8 cellular contexts compared by ENCODE assay signal in the genomic region with DNA sequence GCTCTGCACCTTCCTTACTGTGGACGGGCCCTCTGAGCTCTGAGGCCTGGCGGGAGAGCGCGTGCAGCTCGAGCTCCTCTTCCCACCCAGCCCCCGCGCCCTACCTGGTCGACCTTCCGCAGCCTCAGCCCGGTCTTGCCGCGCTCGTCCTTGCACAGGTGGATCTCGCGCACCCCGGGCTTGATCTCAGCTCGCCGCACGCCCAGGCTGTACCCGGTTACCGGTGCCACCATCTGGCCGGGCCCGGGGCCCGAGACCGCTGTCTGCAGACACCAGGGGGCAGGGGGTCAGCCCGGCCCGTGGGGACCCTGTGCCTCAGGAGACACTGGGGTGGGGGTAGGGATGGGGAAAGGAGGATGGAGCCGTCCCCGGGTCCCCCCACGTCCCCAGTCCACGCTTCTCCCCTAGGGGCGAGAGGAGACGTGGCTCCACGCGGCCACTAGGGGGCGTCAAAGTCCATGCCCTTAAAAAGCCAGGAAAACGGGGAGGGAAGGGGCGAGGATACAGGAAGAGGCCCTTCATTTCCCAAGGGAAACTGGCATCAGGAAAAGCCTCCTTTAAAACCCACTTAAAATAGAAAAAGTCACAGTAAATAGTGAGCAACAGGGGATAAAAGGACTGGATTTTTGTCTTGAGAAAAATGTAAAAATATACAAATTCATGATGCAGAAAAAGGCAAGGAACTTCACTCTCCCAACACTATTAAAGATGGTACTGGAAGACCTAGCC. TPM values are rescaled to one million over a fixed set of nuclear protein-coding genes. Genes with fewer than 3 reads are reported as not detected.
A peak's percentile ranks its signal among the peaks of the same experiment; 100 is the strongest.
DNase-seq lines count a peak whose midpoint lies in the region; ATAC-seq and TF ChIP-seq lines count a peak whose summit lies in the region.

No MANE protein-coding gene starts in this region.

- no peak for TF ChIP-seq EP300 in stomach (IDR thresholded peaks at IDR 0.05)

- H3K4me1 ChIP-seq in stomach: peaks cover 4 to 13% (median 10%) of the 10 kb centered on the region in 4 donors

- TF ChIP-seq CTCF in fibroblast of the aortic adventitia (IDR thresholded peaks at IDR 0.05; ENCODE audit: insufficient read depth, low read length) (peak; percentile 94), nephron progenitor cell (IDR thresholded peaks at IDR 0.05) (peak; percentile 98), stomach (IDR thresholded peaks at IDR 0.05) (peak in 5 of 7 experiments; percentile 91 to 99 (median 95))

- no peaks in the 10 kb centered on the region for H3K9me3 Mint-ChIP-seq in activated T-helper 17 cell treated with anti-CD3 and anti-CD28 coated beads, Interleukin-2, amount 50 U/mL, for 72 hours
- no peaks in the 10 kb centered on the region for H3K9me3 Mint-ChIP-seq in nephron progenitor cell

- H3K4me1 Mint-ChIP-seq in activated T-helper 17 cell treated with anti-CD3 and anti-CD28 coated beads, Interleukin-2, amount 50 U/mL, for 72 hours: peaks cover 6% of the 10 kb centered on the region
- peaks cover 32% of the 10 kb centered on the region for H3K4me1 Mint-ChIP-seq in nephron progenitor cell

- H3K4me3 ChIP-seq in fibroblast of the aortic adventitia (ENCODE audit: low read depth, low read length): peak overlapping the region; percentile 49
- peak overlapping the region in 3 of 4 donors; percentile 20 to 34 (median 31) for H3K4me3 ChIP-seq in stomach

- peaks cover 0 to 54% (median 28%) of the 10 kb centered on the region in 4 donors for H3K36me3 ChIP-seq in stomach

- H3K27ac ChIP-seq in stomach: peak overlapping the region in 1 of 5 donors; percentile 6

- no peaks in the 10 kb centered on the region for H3K36me3 Mint-ChIP-seq in activated T-helper 17 cell treated with anti-CD3 and anti-CD28 coated beads, Interleukin-2, amount 50 U/mL, for 72 hours (ENCODE audit: low read depth)
- H3K36me3 Mint-ChIP-seq in nephron progenitor cell (ENCODE audit: low read depth): no peaks in the 10 kb centered on the region

- H3K9me3 ChIP-seq in stomach: no peaks in the 10 kb centered on the region

- intact Hi-C loops in stomach (cut with DNase I; ENCODE audit: low total_unique reads): loop anchor here (5.0 kb wide), 1 partner anchor 124 kb away; no protein-coding TSS in a partner anchor

- H3K27me3 Mint-ChIP-seq in activated T-helper 17 cell treated with anti-CD3 and anti-CD28 coated beads, Interleukin-2, amount 50 U/mL, for 72 hours: no peaks in the 10 kb centered on the region
- peaks cover 16% of the 10 kb centered on the region for H3K27me3 Mint-ChIP-seq in nephron progenitor cell (ENCODE audit: low read depth, poor library complexity)

- TF ChIP-seq POLR2A in stomach (IDR thresholded peaks at IDR 0.05): no peak

- H3K4me3 Mint-ChIP-seq in activated T-helper 17 cell treated with anti-CD3 and anti-CD28 coated beads, Interleukin-2, amount 50 U/mL, for 72 hours: no peak overlapping the region
- no peak overlapping the region for H3K4me3 Mint-ChIP-seq in nephron progenitor cell

- ATAC-seq in activated T-helper 17 cell treated with anti-CD3 and anti-CD28 coated beads, Interleukin-2, amount 50 U/mL, for 72 hours (replicated peaks): peak; percentile 77
- no peak for ATAC-seq in HG03571 (IDR thresholded peaks at IDR 0.05; ENCODE audit: unreplicated experiment)

- no peak overlapping the region for H3K27ac Mint-ChIP-seq in activated T-helper 17 cell treated with anti-CD3 and anti-CD28 coated beads, Interleukin-2, amount 50 U/mL, for 72 hours
- H3K27ac Mint-ChIP-seq in nephron progenitor cell: no peak overlapping the region

- no peaks in the 10 kb centered on the region for H3K27me3 ChIP-seq in stomach

- DNase-seq in C1 segment of cervical spinal cord (lab: John Stamatoyannopoulos, UW): peak in 13 of 14 donors; percentile 21 to 79 (median 49)
- DNase-seq in HPDE6-E6E7 (ENCODE audit: extremely low spot score): peak; percentile 64
- peak; percentile 85 for DNase-seq in fibroblast of the aortic adventitia (ENCODE audit: low read depth)
- peak; percentile 85 for DNase-seq in nephron progenitor cell
- peak; percentile 77 for DNase-seq in stomach

- WGBS in stomach, 5 donors: 1 to 22% (median 18%) methylated on average over 13 to 38 of the region's 38 CpGs

TF ChIP-seq in PFSK-1, 5 proteins besides CTCF, POLR2A, EP300 and RAD21:
- TF ChIP-seq POLR2AphosphoS5 (IDR thresholded peaks at IDR 0.05; ENCODE audit: low read depth, low read length) (no peak), FOXP2 (optimal IDR thresholded peaks at IDR 0.05; ENCODE audit: borderline replicate concordance, extremely low read depth, extremely low read length, insufficient read depth) (peak; percentile 35)

RNA-seq across cellular contexts. Expression of a gene that starts 15.5 kb away (rescaled TPM):
- 7.1 TPM for polyA plus RNA-seq in PFSK-1 (2012; ENCODE audit: insufficient read length, low read depth)
- 10 to 100 TPM in 1 of 2 donors, 1 to 10 TPM in 1; 1.8 to 14.3 TPM for total RNA-seq in activated T-helper 17 cell treated with anti-CD3 and anti-CD28 coated beads, Interleukin-2, amount 50 U/mL, for 72 hours
- total RNA-seq in fibroblast of the aortic adventitia (ENCODE audit: low replicate concordance): 1.4 and 2.3 TPM in 2 replicates
- total RNA-seq in stomach: 10 to 100 TPM; 33.3 to 90.9 (median 68.3) TPM
- 100 to 1,000 TPM in 1 of 3 donors, 10 to 100 TPM in 2; 38.4 to 297 (median 52.8) TPM for polyA plus RNA-seq in stomach

RNA-seq across cellular contexts. Expression of a gene that starts 47.3 kb away (rescaled TPM):
- polyA plus RNA-seq in PFSK-1 (2012; ENCODE audit: insufficient read length, low read depth): 0.05 TPM
- 1 to 10 TPM in 1 of 2 donors, under 1 TPM in 1; 0.90 to 1.7 TPM for total RNA-seq in activated T-helper 17 cell treated with anti-CD3 and anti-CD28 coated beads, Interleukin-2, amount 50 U/mL, for 72 hours
- total RNA-seq in fibroblast of the aortic adventitia (ENCODE audit: low replicate concordance) (5.6 and 7.7 TPM in 2 replicates), stomach (10 to 100 TPM in 1 of 5 donors, 1 to 10 TPM in 4; 1.8 to 15.6 (median 8.0) TPM)
- 1 to 10 TPM; 1.8 to 4.2 (median 3.6) TPM for polyA plus RNA-seq in stomach
